Comparison of ENCODE assay signal across 1 cellular context in genomic region chr2:231039821-231040364, GRCh38.
TF ChIP-seq lines count a peak whose summit lies in the region.

No MANE protein-coding gene starts in this region.

TF ChIP-seq in HepG2, 621 proteins besides CTCF, POLR2A, EP300 and RAD21 (continued from another document):
- no peak for TF ChIP-seq TRAFD1 (CRISPR knock-in tag; IDR thresholded peaks at IDR 0.05; ENCODE audit: borderline replicate concordance)
- TF ChIP-seq MEF2D (CRISPR knock-in tag; IDR thresholded peaks at IDR 0.05): no peak
- peak; percentile 49 for TF ChIP-seq ZFP91 (CRISPR knock-in tag; IDR thresholded peaks at IDR 0.05; ENCODE audit: borderline replicate concordance)
- TF ChIP-seq ZNF451 (CRISPR knock-in tag; IDR thresholded peaks at IDR 0.05): no peak
- no peak for TF ChIP-seq USF2 (IDR thresholded peaks at IDR 0.05; ENCODE audit: low read depth, low read length)
- no peak for TF ChIP-seq USF2 (CRISPR knock-in tag; IDR thresholded peaks at IDR 0.05; ENCODE audit: borderline replicate concordance)
- no peak for TF ChIP-seq ZBTB7A (CRISPR knock-in tag; IDR thresholded peaks at IDR 0.05)
- TF ChIP-seq KLF12 (CRISPR knock-in tag; IDR thresholded peaks at IDR 0.05; ENCODE audit: borderline replicate concordance): no peak
- TF ChIP-seq ZNF792 (CRISPR knock-in tag; IDR thresholded peaks at IDR 0.05): no peak
- no peak for TF ChIP-seq RBM22 (optimal IDR thresholded peaks at IDR 0.05; ENCODE audit: low read length)
- no peak for TF ChIP-seq HHEX (CRISPR knock-in tag; IDR thresholded peaks at IDR 0.05)
- TF ChIP-seq REPIN1 (CRISPR knock-in tag; IDR thresholded peaks at IDR 0.05; ENCODE audit: borderline replicate concordance, low read depth): peak; percentile 70; the same call in 1 of the 2 replicates
- no peak for TF ChIP-seq ATF1 (CRISPR knock-in tag; IDR thresholded peaks at IDR 0.05)
- no peak for TF ChIP-seq HNRNPUL1 (IDR thresholded peaks at IDR 0.05; ENCODE audit: low read depth, low read length)
- no peak for TF ChIP-seq NR3C1 (CRISPR knock-in tag; IDR thresholded peaks at IDR 0.05)
- no peak for TF ChIP-seq MLXIP (CRISPR knock-in tag; IDR thresholded peaks at IDR 0.05; ENCODE audit: borderline replicate concordance)
- no peak for TF ChIP-seq ZNF333 (CRISPR knock-in tag; IDR thresholded peaks at IDR 0.05; ENCODE audit: borderline replicate concordance)
- peak; percentile 62; the same call in 1 of the 2 replicates for TF ChIP-seq ZBTB38 (CRISPR knock-in tag; IDR thresholded peaks at IDR 0.05)
- TF ChIP-seq MED1 (CRISPR knock-in tag; IDR thresholded peaks at IDR 0.05): peak; percentile 71
- TF ChIP-seq ZNF580 (CRISPR knock-in tag; IDR thresholded peaks at IDR 0.05; ENCODE audit: borderline replicate concordance, low read depth): peak; percentile 34; the same call in 1 of the 2 replicates
- TF ChIP-seq CENPBD1 (CRISPR knock-in tag; IDR thresholded peaks at IDR 0.05; ENCODE audit: borderline replicate concordance, low read depth): no peak
- no peak for TF ChIP-seq EEA1 (CRISPR knock-in tag; IDR thresholded peaks at IDR 0.05; ENCODE audit: borderline replicate concordance)
- no peak for TF ChIP-seq MLX (CRISPR knock-in tag; IDR thresholded peaks at IDR 0.05)
- 0 out of 2 replicates have a peak, but pooled peaks have one; percentile 7 for TF ChIP-seq SMAD3 (CRISPR knock-in tag; IDR thresholded peaks at IDR 0.05)
- peak; percentile 66; the same call in 1 of the 2 replicates for TF ChIP-seq ZNF3 (CRISPR knock-in tag; IDR thresholded peaks at IDR 0.05)
- no peak for TF ChIP-seq ZNF782 (CRISPR knock-in tag; IDR thresholded peaks at IDR 0.05; ENCODE audit: borderline replicate concordance)
- TF ChIP-seq ZNF616 (CRISPR knock-in tag; IDR thresholded peaks at IDR 0.05; ENCODE audit: low read depth): no peak; the same call in 1 of the 2 replicates
- no peak for TF ChIP-seq ZNF101 (CRISPR knock-in tag; IDR thresholded peaks at IDR 0.05; ENCODE audit: borderline replicate concordance, low read depth)
- TF ChIP-seq ZFYVE20 (CRISPR knock-in tag; IDR thresholded peaks at IDR 0.05; ENCODE audit: borderline replicate concordance, low read depth): no peak
- TF ChIP-seq IKZF1 (IDR thresholded peaks at IDR 0.05): no peak
- no peak for TF ChIP-seq NKX3-1 (CRISPR knock-in tag; IDR thresholded peaks at IDR 0.05)
- TF ChIP-seq NCOA1 (CRISPR knock-in tag; IDR thresholded peaks at IDR 0.05): no peak
- peak; percentile 62 for TF ChIP-seq TEAD3 (CRISPR knock-in tag; optimal IDR thresholded peaks at IDR 0.05; ENCODE audit: borderline replicate concordance)
- TF ChIP-seq GABPB1 (CRISPR knock-in tag; IDR thresholded peaks at IDR 0.05): no peak; the same call in 1 of the 2 replicates
- TF ChIP-seq ZNF790 (CRISPR knock-in tag; IDR thresholded peaks at IDR 0.05; ENCODE audit: borderline replicate concordance): no peak
- TF ChIP-seq ONECUT2 (CRISPR knock-in tag; IDR thresholded peaks at IDR 0.05): no peak
- no peak for TF ChIP-seq KDM6A (CRISPR knock-in tag; IDR thresholded peaks at IDR 0.05; ENCODE audit: low read depth)
